ENCODE assay signal across 22 cellular contexts in genomic region chr13:35763805-35764170, GRCh38.
DNase-seq lines count a peak whose midpoint lies in the region; ATAC-seq, FAIRE-seq and TF ChIP-seq lines count a peak whose summit lies in the region.
"Had no signal": no experiment of that assay in that cellular context is flagged by ENCODE, and none has a peak within 500 bp of the region (broad histone marks: within the 10 kb centered on the region; RNA-seq: fewer than 3 reads in every experiment).

No MANE protein-coding gene starts in this region.

- no peak overlapping the region for H3K56ac ChIP-seq in H1 (replicated peaks; ENCODE audit: insufficient read length, low read depth, low read length)

- H2AFZ ChIP-seq in H1 (ENCODE audit: low read length) = no peak overlapping the region
- H2AFZ ChIP-seq: GM23338 had no signal

- H2BK5ac ChIP-seq in H1 (ENCODE audit: low read depth, low read length) = no peak overlapping the region

- no peak overlapping the region for H4K5ac ChIP-seq in H1 (ENCODE audit: insufficient read length, low read depth, low read length)

- no peak overlapping the region for H2AK5ac ChIP-seq in H1 (ENCODE audit: low read depth, low read length)

- TF ChIP-seq CTCF in H1 (IDR thresholded peaks at IDR 0.05; ENCODE audit: control extremely low read depth in 1 of 3, insufficient read depth in 1 of 3, low read depth in 1 of 3, low read length in 3 of 3) = no peak

- H3K27ac ChIP-seq in H1 (ENCODE audit: low read depth, low read length) = no peak overlapping the region
- H3K27ac ChIP-seq: 22Rv1, KMS-11, RWPE1 had no signal

- peak; percentile 54 for DNase-seq in DMS 273 (lab: John Stamatoyannopoulos, UW; ENCODE audit: unreplicated experiment)
- no peak for DNase-seq in DMS 273 treated with DMSO at 0.1 percent for 48 hours (lab: John Stamatoyannopoulos, UW)
- DNase-seq in EH (ENCODE audit: low read depth) = peak; percentile 22
- peak; percentile 33 for DNase-seq in NCI-H69 (lab: John Stamatoyannopoulos, UW)
- no peak for DNase-seq in H1 (ENCODE audit: low read depth in 1 of 2, low spot score in 2 of 2)
- DNase-seq in NCI-H146 (lab: John Stamatoyannopoulos, UW) = no peak
- DNase-seq: AML-193; C1 segment of cervical spinal cord; CD8-positive, alpha-beta T cell; HCEC 1CT; IMR-90; NCI-H1105; NCI-H2081; NCI-H510A; SHP77 treated with DMSO at 0.1 percent for 48 hours had no signal

- no peak overlapping the region for H3K18ac ChIP-seq in H1 (ENCODE audit: extremely low read depth, low read length)

- no peak overlapping the region for H3K4me3 ChIP-seq in H1 (ENCODE audit: extremely low read depth in 1 of 4, insufficient read depth in 2 of 4, low read depth in 3 of 4, low read length in 4 of 4)
- H3K4me3 ChIP-seq: GM23338 had no signal

- H3K4me2 ChIP-seq in H1 (ENCODE audit: insufficient read depth in 1 of 2, low read depth in 2 of 2, low read length in 2 of 2) = no peak overlapping the region
- H3K4me2 ChIP-seq: GM23338, KMS-11 had no signal

- H3K36me3 ChIP-seq in H1 (ENCODE audit: control insufficient read depth in 2 of 4, insufficient read depth in 4 of 4, low read length in 3 of 4) = no peaks in the 10 kb centered on the region

- CTCF ChIA-PET in H1 (lab: Charles Lee; ENCODE audit: partially characterized antibody) = interaction anchor here (0.6 kb wide), 1 partner anchor 13 kb away, joined by 3 read pairs; no protein-coding TSS in a partner anchor

- WGBS in H1 (ENCODE audit: extremely low coverage in 1 of 2, insufficient coverage in 1 of 2, insufficient read length in 1 of 2, insufficient replicate concordance in 2 of 2, low coverage in 1 of 2, low lambda C conversion rate in 2 of 2, missing lambda C conversion rate in 1 of 2), 2 experiments = 94% methylated on average over 6 of the region's 6 CpGs; no CpG with 5 or more reads in 1 of the 2 experiments

- H2BK15ac ChIP-seq in H1 (ENCODE audit: low read length) = no peak overlapping the region

- no peak overlapping the region for H2BK120ac ChIP-seq in H1 (replicated peaks; ENCODE audit: low read depth, low read length)

- no peaks in the 10 kb centered on the region for H3K79me2 ChIP-seq in H1 (ENCODE audit: control insufficient read depth in 1 of 2, insufficient read depth in 2 of 2, low read length in 2 of 2)

- peak overlapping the region; percentile 30 for H3K4ac ChIP-seq in H1 (replicated peaks; ENCODE audit: insufficient read length, low read depth, low read length)

- peaks cover 25% of the 10 kb centered on the region for H3K23me2 ChIP-seq in H1 (ENCODE audit: low read depth, low read length)

- peaks cover 0 to 16% of the 10 kb centered on the region in 2 experiments for H4K20me1 ChIP-seq in H1 (replicated peaks in 1 of 2; ENCODE audit: control insufficient read depth in 1 of 2, insufficient read depth in 2 of 2, low read length in 2 of 2)

- ATAC-seq in HG02678 (IDR thresholded peaks at IDR 0.05; ENCODE audit: unreplicated experiment) (no peak), GM21619 (IDR thresholded peaks at IDR 0.05; ENCODE audit: unreplicated experiment) (no peak)
- ATAC-seq: CD8-positive, alpha-beta T cell; GM23338; SK-N-SH treated with all-trans-retinoic acid at 6 μM for 48 hours had no signal

- no peak for TF ChIP-seq EP300 in H1 (IDR thresholded peaks at IDR 0.05; ENCODE audit: borderline replicate concordance in 1 of 2, low read depth in 2 of 2, low read length in 2 of 2)

- H3K9me3 ChIP-seq in H1 (ENCODE audit: insufficient read depth in 2 of 2, low read depth in 1 of 2, low read length in 1 of 2) = peaks cover 3 to 17% of the 10 kb centered on the region in 2 experiments; a peak in 1 of 4 replicates

- H3K79me1 ChIP-seq in H1 (ENCODE audit: low read depth, low read length) = no peaks in the 10 kb centered on the region

- peak overlapping the region; percentile 23 for H4K91ac ChIP-seq in H1 (replicated peaks; ENCODE audit: insufficient read length, low read length)

- TF ChIP-seq RAD21 in H1 (IDR thresholded peaks at IDR 0.05 in 1 of 2, conservative IDR thresholded peaks at IDR 0.05 in 1 of 2; ENCODE audit: low read depth in 2 of 2, low read length in 2 of 2) = no peak

- no peak overlapping the region for H2BK20ac ChIP-seq in H1 (ENCODE audit: low read length)

- no peak overlapping the region for H3K14ac ChIP-seq in H1 (ENCODE audit: insufficient read length)

- H2BK12ac ChIP-seq in H1 (ENCODE audit: low read depth, low read length) = no peak overlapping the region

- no peak overlapping the region for H3K9ac ChIP-seq in H1 (replicated peaks in 1 of 4; ENCODE audit: extremely low read depth in 1 of 4, low read depth in 3 of 4, low read length in 3 of 4)
- H3K9ac ChIP-seq: KMS-11 had no signal

- H3K27me3 ChIP-seq in H1 (replicated peaks in 1 of 4; ENCODE audit: control insufficient read depth in 3 of 4, extremely low read depth in 1 of 4, insufficient read depth in 3 of 4, low read length in 3 of 4) = no peaks in the 10 kb centered on the region

- no peak overlapping the region for H3K23ac ChIP-seq in H1 (ENCODE audit: insufficient read length)

- no peaks in the 10 kb centered on the region for H3K4me1 ChIP-seq in H1 (replicated peaks in 1 of 4; ENCODE audit: control insufficient read depth in 3 of 4, insufficient read depth in 4 of 4, low read length in 3 of 4)

- POLR2A ChIA-PET in H1 (lab: Charles Lee; ENCODE audit: partially characterized antibody) = no interaction called here

- TF ChIP-seq POLR2A in H1 (IDR thresholded peaks at IDR 0.05; ENCODE audit: control extremely low read depth in 1 of 2, low read depth in 2 of 2, low read length in 2 of 2) = no peak

- no peak overlapping the region for H4K8ac ChIP-seq in H1 (ENCODE audit: extremely low read depth, insufficient read depth, low read length)

- FAIRE-seq in H1 (lab: Jason Lieb, UNC) = no peak

TF ChIP-seq in H1, 55 proteins besides CTCF, POLR2A, EP300 and RAD21:
- no peak for TF ChIP-seq ASH2L (IDR thresholded peaks at IDR 0.05; ENCODE audit: low read length)

Comparison
In these comparisons a context has a peak if more than half of its experiments do, and no peak if none do; other contexts are left out.
1. DNase-seq: peak in DMS 273 (single experiment), EH (single experiment) and NCI-H69 (single experiment); none in DMS 273 treated with DMSO at 0.1 percent for 48 hours (single experiment), H1 (0 of 2) and NCI-H146 (single experiment).